17 cellular contexts compared by ENCODE assay signal in the genomic region with DNA sequence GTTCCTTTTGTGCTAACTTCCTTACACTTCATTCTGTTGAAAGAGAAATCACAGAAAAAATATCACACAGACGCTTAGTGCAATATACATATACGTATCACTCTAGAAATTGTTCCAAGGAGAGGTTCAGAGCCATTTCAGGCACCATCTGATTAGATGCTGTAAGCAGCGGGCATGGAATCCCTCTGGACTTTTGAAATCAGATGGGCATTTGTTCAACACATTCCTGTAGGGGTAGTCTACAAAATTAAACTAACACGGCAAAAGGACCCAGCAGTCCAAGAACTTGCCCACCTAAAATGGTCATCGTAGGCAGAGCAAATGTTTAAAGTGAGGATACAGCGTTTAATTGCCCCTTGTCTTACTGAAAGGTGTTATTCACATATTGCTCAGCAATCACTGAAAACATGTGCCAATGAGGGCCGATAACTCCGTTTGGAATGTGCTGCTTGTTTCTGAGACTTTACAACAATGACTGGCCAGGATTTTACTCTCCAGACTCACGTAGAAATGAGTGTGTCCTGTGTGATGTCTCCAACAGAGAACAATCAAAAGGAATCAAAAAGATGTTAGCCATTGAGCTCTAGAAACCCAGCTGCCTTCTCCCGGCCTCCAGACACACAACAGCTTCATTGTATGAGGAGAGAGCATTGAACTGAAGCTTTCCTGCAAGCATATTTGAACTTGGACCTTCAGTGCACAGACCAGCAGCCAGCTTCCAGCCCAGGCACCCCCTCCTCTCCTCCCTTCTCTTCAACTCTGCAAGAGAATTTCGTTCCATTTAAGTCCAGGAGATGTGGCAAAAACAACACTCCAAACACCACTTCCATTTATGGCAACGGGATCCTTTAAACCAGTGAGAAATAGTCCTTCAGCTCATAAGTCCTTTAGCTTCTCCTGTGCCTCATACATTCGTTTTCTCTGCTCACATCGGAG. TPM values are rescaled to one million over a fixed set of nuclear protein-coding genes. Genes with fewer than 3 reads are reported as not detected.
DNase-seq lines count a peak whose midpoint lies in the region; ATAC-seq and TF ChIP-seq lines count a peak whose summit lies in the region.
"Had no signal": no experiment of that assay in that cellular context is flagged by ENCODE, and none has a peak within 500 bp of the region (broad histone marks: within the 10 kb centered on the region; RNA-seq: fewer than 3 reads in every experiment).

No MANE protein-coding gene starts in this region.

- H3K9me2 ChIP-seq in GM23248 (ENCODE audit: insufficient read depth), result no peaks in the 10 kb centered on the region

- no peaks in the 10 kb centered on the region for H3K79me2 ChIP-seq in GM23248 (ENCODE audit: insufficient read depth)

- H4K20me1 ChIP-seq in GM23248 (ENCODE audit: insufficient read depth), result no peaks in the 10 kb centered on the region

- no peak overlapping the region for H3K9ac ChIP-seq in GM23248
- H3K9ac ChIP-seq in liver (ENCODE audit: low read depth in 1 of 2, low read length in 2 of 2), result peak overlapping the region in 1 of 2 donors; percentile 13

- peak; percentile 30 for DNase-seq in GM23248
- DNase-seq in coronary artery (ENCODE audit: low spot score), result no peak
- DNase-seq in renal cortical epithelial cell (ENCODE audit: low read depth), result peak; percentile 20
- no peak for DNase-seq in NCI-H69 (lab: John Stamatoyannopoulos, UW)
- no peak for DNase-seq in SIG-M5 (lab: John Stamatoyannopoulos, UW)
- no peak for DNase-seq in GM19240 (ENCODE audit: insufficient read length, low spot score)
- DNase-seq: activated CD4-positive, alpha-beta T cell treated with anti-CD3 and anti-CD28 coated beads for 36 hours; activated T-cell treated with anti-CD3 and anti-CD28 coated beads, Interleukin-2, amount 50 U/mL, for 1 hour; Calu3; HFFc6; islet precursor cell; NCI-H1092; nephron progenitor cell; stimulated activated CD4-positive, alpha-beta T cell treated with anti-CD3 and anti-CD28 coated beads, Interleukin-15, amount 100 ng/mL, for 24 hours had no signal

- H3K9me3 ChIP-seq in GM23248 (ENCODE audit: low read depth), result no peaks in the 10 kb centered on the region
- H3K9me3 ChIP-seq in liver (ENCODE audit: control insufficient read depth in 4 of 4, low read length in 3 of 4), result no peaks in the 10 kb centered on the region

- H2AFZ ChIP-seq in GM23248, result no peak overlapping the region

- TF ChIP-seq RAD21 in liver (IDR thresholded peaks at IDR 0.05), result peak; percentile 40 to 49

- no peak overlapping the region for H3K4me2 ChIP-seq in GM23248 (ENCODE audit: unreplicated experiment)

- no peak overlapping the region for H3K4me3 ChIP-seq in GM23248
- peak overlapping the region; percentile 54 for H3K4me3 ChIP-seq in coronary artery
- no peak overlapping the region for H3K4me3 ChIP-seq in liver (ENCODE audit: low read depth in 1 of 3, low read length in 3 of 3)

- 56 to 58% methylated on average over 14 of the region's 14 CpGs for WGBS in GM23248 (ENCODE audit: low coverage in 1 of 2, low lambda C conversion rate in 2 of 2, missing lambda C conversion rate in 2 of 2), 2 experiments
- 36% methylated on average over 14 of the region's 14 CpGs for WGBS in liver

- TF ChIP-seq CTCF in coronary artery (IDR thresholded peaks at IDR 0.05) (no peak), liver (IDR thresholded peaks at IDR 0.05; ENCODE audit: low read depth, low read length, missing input control) (no peak)

- H3K27ac ChIP-seq in GM23248 (no peak overlapping the region), coronary artery (peak overlapping the region; percentile 71 to 90), liver (ENCODE audit: low read depth in 1 of 2, low read length in 2 of 2) (peak overlapping the region in 1 of 2 donors; percentile 27)

- no peaks in the 10 kb centered on the region for H3K27me3 ChIP-seq in GM23248 (replicated peaks; ENCODE audit: insufficient read depth)
- H3K27me3 ChIP-seq in liver (ENCODE audit: control insufficient read depth in 4 of 4, insufficient read depth in 4 of 4, low read length in 3 of 4), result no peaks in the 10 kb centered on the region

- H3K36me3 ChIP-seq in GM23248 (ENCODE audit: low read depth), result no peaks in the 10 kb centered on the region
- no peaks in the 10 kb centered on the region for H3K36me3 ChIP-seq in liver (ENCODE audit: control insufficient read depth in 4 of 4, insufficient read depth in 3 of 4, low read depth in 1 of 4, low read length in 3 of 4)

- no peaks in the 10 kb centered on the region; the same call in 1 of the 2 replicates for H3F3A ChIP-seq in GM23248 (ENCODE audit: insufficient read depth)

- in situ Hi-C loops in GM23248 (cut with MboI), result no loop called here

- no peak for ATAC-seq in GM18868 (IDR thresholded peaks at IDR 0.05; ENCODE audit: unreplicated experiment)
- ATAC-seq: activated CD4-positive, alpha-beta T cell treated with anti-CD3 and anti-CD28 coated beads for 36 hours had no signal

- peaks cover 17% of the 10 kb centered on the region for H3K4me1 ChIP-seq in GM23248 (ENCODE audit: insufficient read depth)
- peaks cover 5 to 31% (median 21%) of the 10 kb centered on the region in 4 donors for H3K4me1 ChIP-seq in liver (ENCODE audit: control insufficient read depth in 4 of 4, insufficient read depth in 4 of 4, low read length in 3 of 4)

TF ChIP-seq in liver, 16 proteins besides CTCF, POLR2A, EP300 and RAD21:
- TF ChIP-seq FOXA1 (IDR thresholded peaks at IDR 0.05) (no peak), SP1 (IDR thresholded peaks at IDR 0.05) (peak; percentile 90), MAX (IDR thresholded peaks at IDR 0.05) (peak; percentile 63), EGR1 (IDR thresholded peaks at IDR 0.05; ENCODE audit: low read depth in 2 of 2) (no peak), RXRA (IDR thresholded peaks at IDR 0.05) (peak; percentile 83 to 87), NR2F2 (IDR thresholded peaks at IDR 0.05) (peak; percentile 74), HNF4A (conservative IDR thresholded peaks at IDR 0.05) (peak; percentile 88 to 93), YY1 (IDR thresholded peaks at IDR 0.05) (peak; percentile 39), HNF4G (IDR thresholded peaks at IDR 0.05) (peak; percentile 60), GABPA (IDR thresholded peaks at IDR 0.05 in 1 of 2, conservative IDR thresholded peaks at IDR 0.05 in 1 of 2) (no peak), JUND (IDR thresholded peaks at IDR 0.05) (peak in 1 of 2 donors; percentile 4), TAF1 (conservative IDR thresholded peaks at IDR 0.05) (peak; percentile 21)
- TF ChIP-seq, protein P1, sequence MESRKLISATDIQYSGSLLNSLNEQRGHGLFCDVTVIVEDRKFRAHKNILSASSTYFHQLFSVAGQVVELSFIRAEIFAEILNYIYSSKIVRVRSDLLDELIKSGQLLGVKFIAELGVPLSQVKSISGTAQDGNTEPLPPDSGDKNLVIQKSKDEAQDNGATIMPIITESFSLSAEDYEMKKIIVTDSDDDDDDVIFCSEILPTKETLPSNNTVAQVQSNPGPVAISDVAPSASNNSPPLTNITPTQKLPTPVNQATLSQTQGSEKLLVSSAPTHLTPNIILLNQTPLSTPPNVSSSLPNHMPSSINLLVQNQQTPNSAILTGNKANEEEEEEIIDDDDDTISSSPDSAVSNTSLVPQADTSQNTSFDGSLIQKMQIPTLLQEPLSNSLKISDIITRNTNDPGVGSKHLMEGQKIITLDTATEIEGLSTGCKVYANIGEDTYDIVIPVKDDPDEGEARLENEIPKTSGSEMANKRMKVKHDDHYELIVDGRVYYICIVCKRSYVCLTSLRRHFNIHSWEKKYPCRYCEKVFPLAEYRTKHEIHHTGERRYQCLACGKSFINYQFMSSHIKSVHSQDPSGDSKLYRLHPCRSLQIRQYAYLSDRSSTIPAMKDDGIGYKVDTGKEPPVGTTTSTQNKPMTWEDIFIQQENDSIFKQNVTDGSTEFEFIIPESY (IDR thresholded peaks at IDR 0.05), result no peak
- TF ChIP-seq, protein P2, sequence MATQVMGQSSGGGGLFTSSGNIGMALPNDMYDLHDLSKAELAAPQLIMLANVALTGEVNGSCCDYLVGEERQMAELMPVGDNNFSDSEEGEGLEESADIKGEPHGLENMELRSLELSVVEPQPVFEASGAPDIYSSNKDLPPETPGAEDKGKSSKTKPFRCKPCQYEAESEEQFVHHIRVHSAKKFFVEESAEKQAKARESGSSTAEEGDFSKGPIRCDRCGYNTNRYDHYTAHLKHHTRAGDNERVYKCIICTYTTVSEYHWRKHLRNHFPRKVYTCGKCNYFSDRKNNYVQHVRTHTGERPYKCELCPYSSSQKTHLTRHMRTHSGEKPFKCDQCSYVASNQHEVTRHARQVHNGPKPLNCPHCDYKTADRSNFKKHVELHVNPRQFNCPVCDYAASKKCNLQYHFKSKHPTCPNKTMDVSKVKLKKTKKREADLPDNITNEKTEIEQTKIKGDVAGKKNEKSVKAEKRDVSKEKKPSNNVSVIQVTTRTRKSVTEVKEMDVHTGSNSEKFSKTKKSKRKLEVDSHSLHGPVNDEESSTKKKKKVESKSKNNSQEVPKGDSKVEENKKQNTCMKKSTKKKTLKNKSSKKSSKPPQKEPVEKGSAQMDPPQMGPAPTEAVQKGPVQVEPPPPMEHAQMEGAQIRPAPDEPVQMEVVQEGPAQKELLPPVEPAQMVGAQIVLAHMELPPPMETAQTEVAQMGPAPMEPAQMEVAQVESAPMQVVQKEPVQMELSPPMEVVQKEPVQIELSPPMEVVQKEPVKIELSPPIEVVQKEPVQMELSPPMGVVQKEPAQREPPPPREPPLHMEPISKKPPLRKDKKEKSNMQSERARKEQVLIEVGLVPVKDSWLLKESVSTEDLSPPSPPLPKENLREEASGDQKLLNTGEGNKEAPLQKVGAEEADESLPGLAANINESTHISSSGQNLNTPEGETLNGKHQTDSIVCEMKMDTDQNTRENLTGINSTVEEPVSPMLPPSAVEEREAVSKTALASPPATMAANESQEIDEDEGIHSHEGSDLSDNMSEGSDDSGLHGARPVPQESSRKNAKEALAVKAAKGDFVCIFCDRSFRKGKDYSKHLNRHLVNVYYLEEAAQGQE (IDR thresholded peaks at IDR 0.05), result peak; percentile 41

RNA-seq across cellular contexts. Expression of gene ADORA3, which starts 32.1 kb away (rescaled TPM):
- total RNA-seq in GM23248 (2014; rRNA removed; shearing (Covaris generic)), result not detected in 2 replicates
- polyA plus RNA-seq in GM23248 (2016; fragmentation: Nextera tagmentation; extraction: Ambion mirVana) (not detected in 2 replicates), liver (1 to 10 TPM in 1 of 2 donors, under 1 TPM in 1; 0.97 to 5.6 TPM)
- total RNA-seq in liver (1 to 10 TPM; 2.3 to 4.0 TPM), renal cortical epithelial cell (not detected in 2 replicates)
- total RNA-seq: Calu3, HFFc6 had no signal
- polyA plus RNA-seq: AG04450 had no signal

RNA-seq across cellular contexts. Expression of gene TMIGD3, which starts 32.1 kb away (rescaled TPM):
- total RNA-seq in GM23248 (2014; rRNA removed; shearing (Covaris generic)), result not detected in 2 replicates
- polyA plus RNA-seq in GM23248 (2016; fragmentation: Nextera tagmentation; extraction: Ambion mirVana) (not detected in 2 replicates), liver (1 to 10 TPM; 3.4 to 5.9 TPM)
- total RNA-seq in liver (1 to 10 TPM; 2.6 to 5.7 TPM), renal cortical epithelial cell (not detected in 2 replicates)
- total RNA-seq: activated CD4-positive, alpha-beta T cell treated with anti-CD3 and anti-CD28 coated beads for 36 hours; Calu3; HFFc6 had no signal
- polyA plus RNA-seq: AG04450 had no signal

Comparison
In these comparisons a context has a peak if more than half of its experiments do, and no peak if none do; other contexts are left out.
1. DNase-seq: peak in GM23248 (single experiment) and renal cortical epithelial cell (single experiment); none in coronary artery (single experiment), NCI-H69 (single experiment), SIG-M5 (single experiment) and GM19240 (single experiment).